In genomic region chr2:205698556-205699282, GRCh38 we compare ENCODE assay signal across 11 cellular contexts. TPM values are rescaled to one million over a fixed set of nuclear protein-coding genes. Genes with fewer than 3 reads are reported as not detected.
DNase-seq lines count a peak whose midpoint lies in the region; ATAC-seq and TF ChIP-seq lines count a peak whose summit lies in the region.
"Had no signal": no experiment of that assay in that cellular context is flagged by ENCODE, and none has a peak within 500 bp of the region (broad histone marks: within the 10 kb centered on the region; RNA-seq: fewer than 3 reads in every experiment).

No MANE protein-coding gene starts in this region.

- no peak overlapping the region for H3K27ac ChIP-seq in GM23338 (ENCODE audit: low read depth)

- no peak overlapping the region for H3K4me3 Mint-ChIP-seq in GM23338
- H3K4me3 Mint-ChIP-seq: CD4-positive, CD25-positive, alpha-beta regulatory T cell; central memory CD8-positive, alpha-beta T cell had no signal

- no peak for TF ChIP-seq CTCF in GM23338 (conservative IDR thresholded peaks at IDR 0.05; ENCODE audit: low read depth in 2 of 2)

- no peaks in the 10 kb centered on the region for H3F3A ChIP-seq in GM23338 (replicated peaks; ENCODE audit: low read depth)

- H3K4me3 ChIP-seq in GM23338: no peak overlapping the region
- H3K4me3 ChIP-seq: pancreas had no signal

- peaks cover 47% of the 10 kb centered on the region for H3K4me1 ChIP-seq in GM23338 (ENCODE audit: insufficient read depth)

- no peaks in the 10 kb centered on the region for H3K9me2 ChIP-seq in GM23338 (ENCODE audit: insufficient read depth)

- H3K36me3 Mint-ChIP-seq in GM23338 (ENCODE audit: low read depth): peaks cover 18% of the 10 kb centered on the region
- H3K36me3 Mint-ChIP-seq: CD4-positive, CD25-positive, alpha-beta regulatory T cell had no signal

- peaks cover 2% of the 10 kb centered on the region; the same call in 1 of the 2 replicates for H3K79me2 ChIP-seq in GM23338 (replicated peaks; ENCODE audit: insufficient read depth)

- H2AFZ ChIP-seq in GM23338: no peak overlapping the region

- peak overlapping the region; percentile 30; the same call in 1 of the 2 replicates for H3K4me2 ChIP-seq in GM23338

- no peaks in the 10 kb centered on the region for H3K9me3 Mint-ChIP-seq in GM23338
- H3K9me3 Mint-ChIP-seq: CD4-positive, CD25-positive, alpha-beta regulatory T cell; central memory CD8-positive, alpha-beta T cell had no signal

- peaks cover 8% of the 10 kb centered on the region for H3K27me3 Mint-ChIP-seq in GM23338 (ENCODE audit: insufficient read depth, low read depth, poor library complexity)

- no peaks in the 10 kb centered on the region for H3K36me3 ChIP-seq in GM23338 (ENCODE audit: insufficient read depth)
- H3K36me3 ChIP-seq: pancreas had no signal

- H3K27ac Mint-ChIP-seq in GM23338: no peak overlapping the region
- H3K27ac Mint-ChIP-seq: CD4-positive, CD25-positive, alpha-beta regulatory T cell had no signal

- H3K4me1 Mint-ChIP-seq in GM23338: peaks cover 84% of the 10 kb centered on the region
- H3K4me1 Mint-ChIP-seq: CD4-positive, CD25-positive, alpha-beta regulatory T cell; central memory CD8-positive, alpha-beta T cell had no signal

- H4K20me1 ChIP-seq in GM23338 (replicated peaks; ENCODE audit: insufficient read depth): no peaks in the 10 kb centered on the region

- no peaks in the 10 kb centered on the region for H3K27me3 ChIP-seq in GM23338 (ENCODE audit: insufficient read depth)
- H3K27me3 ChIP-seq: pancreas had no signal

- intact Hi-C loops in left ventricle myocardium superior (cut with micrococcal nuclease) (no loop called here), sciatic nerve (cut with DNase I) (no loop called here), left colon (cut with DNase I, micrococcal nuclease) (no loop called here)

- ATAC-seq in GM23338 (peak; percentile 32), left ventricle myocardium superior (peak; percentile 44), sciatic nerve (peak; percentile 44), GM18498 (IDR thresholded peaks at IDR 0.05; ENCODE audit: unreplicated experiment) (no peak), left colon (no peak)

- DNase-seq in GM23338 (ENCODE audit: low spot score): no peak
- peak; percentile 73 for DNase-seq in amniotic epithelial cell (ENCODE audit: low read depth)
- DNase-seq in left ventricle myocardium superior: no peak
- DNase-seq in sciatic nerve (ENCODE audit: low spot score): no peak
- DNase-seq in iPS-NIHi11 (ENCODE audit: low spot score): no peak
- no peak for DNase-seq in stimulated activated naive CD4-positive, alpha-beta T cell (lab: John Stamatoyannopoulos, UW)
- no peak for DNase-seq in left colon
- DNase-seq: CD4-positive, CD25-positive, alpha-beta regulatory T cell; pancreas had no signal

TF ChIP-seq in GM23338, 12 proteins besides CTCF, POLR2A, EP300 and RAD21:
- no peak for TF ChIP-seq POLR2AphosphoS5 (IDR thresholded peaks at IDR 0.05; ENCODE audit: low read depth)
- TF ChIP-seq ZNF331 (CRISPR knock-in tag; IDR thresholded peaks at IDR 0.05; ENCODE audit: low read depth): no peak
- no peak for TF ChIP-seq EZH2phosphoT487 (IDR thresholded peaks at IDR 0.05; ENCODE audit: unreplicated experiment)
- no peak for TF ChIP-seq NANOG (IDR thresholded peaks at IDR 0.05; ENCODE audit: borderline replicate concordance)
- no peak for TF ChIP-seq ZNF114 (CRISPR knock-in tag; IDR thresholded peaks at IDR 0.05)
- TF ChIP-seq REST (IDR thresholded peaks at IDR 0.05; ENCODE audit: unreplicated experiment): no peak
- TF ChIP-seq CREB1 (CRISPR knock-in tag; IDR thresholded peaks at IDR 0.05; ENCODE audit: low read depth): no peak
- no peak for TF ChIP-seq ETS1 (IDR thresholded peaks at IDR 0.05)
- TF ChIP-seq STAT1 (IDR thresholded peaks at IDR 0.05; ENCODE audit: unreplicated experiment): no peak

RNA-seq across cellular contexts. Expression of gene NRP2, which starts 16.4 kb away (rescaled TPM):
- 17.4 and 22.0 TPM in 2 replicates for total RNA-seq in GM23338 (2014; rRNA removed; shearing (Covaris generic))
- 18.4 and 19.1 TPM in 2 replicates for polyA plus RNA-seq in GM23338 (2016; fragmentation: Nextera tagmentation; extraction: Ambion mirVana)
- total RNA-seq in left ventricle myocardium superior: 9.7 TPM
- 316 TPM for total RNA-seq in sciatic nerve
- total RNA-seq in left colon: 10 to 100 TPM in 1 of 2 donors, 1 to 10 TPM in 1; 3.8 to 42.6 TPM
- total RNA-seq: CD4-positive, CD25-positive, alpha-beta regulatory T cell had no signal

Comparison
In these comparisons a context has a peak if more than half of its experiments do, and no peak if none do; other contexts are left out.
1. ATAC-seq: peak in GM23338 (single experiment), left ventricle myocardium superior (single experiment) and sciatic nerve (single experiment); none in GM18498 (single experiment) and left colon (single experiment).